9 cellular contexts compared by ENCODE assay signal in genomic region chr4:80462537-80463207, GRCh38.
DNase-seq lines count a peak whose midpoint lies in the region; ATAC-seq lines count a peak whose summit lies in the region.
"Had no signal": no experiment of that assay in that cellular context is flagged by ENCODE, and none has a peak within 500 bp of the region (broad histone marks: within the 10 kb centered on the region; RNA-seq: fewer than 3 reads in every experiment).

No MANE protein-coding gene starts in this region.

- no peaks in the 10 kb centered on the region for H3K27me3 ChIP-seq in subcutaneous abdominal adipose tissue (ENCODE audit: control insufficient read depth in 5 of 5, insufficient read depth in 4 of 5, low read length in 5 of 5)
- H3K27me3 ChIP-seq in H7 (ENCODE audit: control insufficient read depth, insufficient read depth, low read length): no peaks in the 10 kb centered on the region
- H3K27me3 ChIP-seq: cardiac muscle cell had no signal

- H3K36me3 Mint-ChIP-seq in activated T-cell treated with anti-CD3 and anti-CD28 coated beads, Interleukin-2, amount 50 U/mL, for 72 hours (ENCODE audit: insufficient read depth in 2 of 2): peaks cover 0 to 4% of the 10 kb centered on the region in 2 donors
- peaks cover 13% of the 10 kb centered on the region for H3K36me3 Mint-ChIP-seq in activated naive CD8-positive, alpha-beta T cell treated with anti-CD3 and anti-CD28 coated beads, Interleukin-2, amount 10 ng/mL, durations not matched to agents 7 days and 5 days

- peak overlapping the region in 1 of 5 donors; percentile 58 for H3K9ac ChIP-seq in subcutaneous abdominal adipose tissue (ENCODE audit: low read length in 5 of 5)

- H3K4me1 Mint-ChIP-seq in activated T-cell treated with anti-CD3 and anti-CD28 coated beads, Interleukin-2, amount 50 U/mL, for 72 hours (ENCODE audit: low read depth): peaks cover 7% of the 10 kb centered on the region
- H3K4me1 Mint-ChIP-seq in activated naive CD8-positive, alpha-beta T cell treated with anti-CD3 and anti-CD28 coated beads, Interleukin-2, amount 10 ng/mL, durations not matched to agents 7 days and 5 days: peaks cover 16% of the 10 kb centered on the region

- POLR2A ChIA-PET in activated naive CD8-positive, alpha-beta T cell treated with anti-CD3 and anti-CD28 coated beads, Interleukin-2, amount 10 ng/mL, durations not matched to agents 7 days and 5 days (lab: Charles Lee): no interaction called here

- H3K4me3 ChIP-seq in subcutaneous abdominal adipose tissue (ENCODE audit: low read depth in 1 of 5, low read length in 5 of 5) (peak overlapping the region; percentile 38 to 61 (median 44)), H7 (ENCODE audit: insufficient read depth, low read depth, low read length) (no peak overlapping the region)
- H3K4me3 ChIP-seq: cardiac muscle cell had no signal

- peak overlapping the region; percentile 23 to 77 for H3K4me3 Mint-ChIP-seq in activated T-cell treated with anti-CD3 and anti-CD28 coated beads, Interleukin-2, amount 50 U/mL, for 72 hours
- H3K4me3 Mint-ChIP-seq in activated naive CD8-positive, alpha-beta T cell treated with anti-CD3 and anti-CD28 coated beads, Interleukin-2, amount 10 ng/mL, durations not matched to agents 7 days and 5 days: peak overlapping the region; percentile 80

- no peak overlapping the region for H3K27ac ChIP-seq in subcutaneous abdominal adipose tissue (ENCODE audit: low read depth, low read length)
- H3K27ac ChIP-seq: cardiac muscle cell had no signal

- peaks cover 4 to 5% of the 10 kb centered on the region in 2 donors for H3K9me3 Mint-ChIP-seq in activated T-cell treated with anti-CD3 and anti-CD28 coated beads, Interleukin-2, amount 50 U/mL, for 72 hours
- peaks cover 9% of the 10 kb centered on the region for H3K9me3 Mint-ChIP-seq in activated naive CD8-positive, alpha-beta T cell treated with anti-CD3 and anti-CD28 coated beads, Interleukin-2, amount 10 ng/mL, durations not matched to agents 7 days and 5 days

- ATAC-seq in activated T-cell treated with anti-CD3 and anti-CD28 coated beads, Interleukin-2, amount 50 U/mL, for 72 hours (replicated peaks in 1 of 2): no peak
- ATAC-seq in HG03342 (IDR thresholded peaks at IDR 0.05; ENCODE audit: unreplicated experiment) (peak; percentile 80), Right ventricle myocardium inferior (no peak), HG03280 (IDR thresholded peaks at IDR 0.05; ENCODE audit: unreplicated experiment) (no peak)
- no peak for ATAC-seq in activated naive CD8-positive, alpha-beta T cell treated with anti-CD3 and anti-CD28 coated beads, Interleukin-2, amount 10 ng/mL, durations not matched to agents 7 days and 5 days (ENCODE audit: low read depth)

- DNase-seq in activated T-cell treated with anti-CD3 and anti-CD28 coated beads, Interleukin-2, amount 50 U/mL, for 72 hours: no peak
- DNase-seq in activated T-cell treated with anti-CD3 and anti-CD28 coated beads, Interleukin-2, amount 50 U/mL, for 1 hour: no peak
- no peak for DNase-seq in activated naive CD8-positive, alpha-beta T cell treated with anti-CD3 and anti-CD28 coated beads, Interleukin-2, amount 10 ng/mL, durations not matched to agents 7 days and 5 days
- no peak for DNase-seq in Right ventricle myocardium inferior (ENCODE audit: missing footprints)
- no peak for DNase-seq in H7

- H3K27me3 Mint-ChIP-seq in activated T-cell treated with anti-CD3 and anti-CD28 coated beads, Interleukin-2, amount 50 U/mL, for 72 hours (ENCODE audit: low read depth): no peaks in the 10 kb centered on the region
- H3K27me3 Mint-ChIP-seq in activated naive CD8-positive, alpha-beta T cell treated with anti-CD3 and anti-CD28 coated beads, Interleukin-2, amount 10 ng/mL, durations not matched to agents 7 days and 5 days: no peaks in the 10 kb centered on the region

- no peaks in the 10 kb centered on the region for H3K36me3 ChIP-seq in subcutaneous abdominal adipose tissue (ENCODE audit: control insufficient read depth in 5 of 5, insufficient read depth in 5 of 5, low read length in 5 of 5)
- no peaks in the 10 kb centered on the region for H3K36me3 ChIP-seq in H7 (replicated peaks; ENCODE audit: control insufficient read depth, insufficient read depth, low read length)
- H3K36me3 ChIP-seq: cardiac muscle cell had no signal

- H3K9me3 ChIP-seq in subcutaneous abdominal adipose tissue (ENCODE audit: control insufficient read depth in 5 of 5, low read length in 5 of 5): no peaks in the 10 kb centered on the region

- H3K27ac Mint-ChIP-seq in activated T-cell treated with anti-CD3 and anti-CD28 coated beads, Interleukin-2, amount 50 U/mL, for 72 hours: peak overlapping the region; percentile 92
- H3K27ac Mint-ChIP-seq in activated naive CD8-positive, alpha-beta T cell treated with anti-CD3 and anti-CD28 coated beads, Interleukin-2, amount 10 ng/mL, durations not matched to agents 7 days and 5 days: peak overlapping the region; percentile 87

- intact Hi-C loops in Right ventricle myocardium inferior (cut with DNase I): no loop called here

- H3K4me1 ChIP-seq in subcutaneous abdominal adipose tissue (ENCODE audit: control insufficient read depth in 5 of 5, insufficient read depth in 5 of 5, low read length in 5 of 5): peaks cover 0 to 20% (median 4%) of the 10 kb centered on the region in 5 donors
